Comparison of ENCODE assay signal across 11 cellular contexts in genomic region chr7:99267530-99268360, GRCh38. TPM values are rescaled to one million over a fixed set of nuclear protein-coding genes. Genes with fewer than 3 reads are reported as not detected.
DNase-seq lines count a peak whose midpoint lies in the region; ATAC-seq and TF ChIP-seq lines count a peak whose summit lies in the region.
"Had no signal": no experiment of that assay in that cellular context is flagged by ENCODE, and none has a peak within 500 bp of the region (broad histone marks: within the 10 kb centered on the region; RNA-seq: fewer than 3 reads in every experiment).

No MANE protein-coding gene starts in this region.

- ATAC-seq in left lung (peak; percentile 66), GM19397 (IDR thresholded peaks at IDR 0.05; ENCODE audit: unreplicated experiment) (no peak), GM18873 (IDR thresholded peaks at IDR 0.05; ENCODE audit: low FRiP score, unreplicated experiment) (no peak), HG03378 (IDR thresholded peaks at IDR 0.05; ENCODE audit: unreplicated experiment) (no peak), HG03520 (IDR thresholded peaks at IDR 0.05; ENCODE audit: unreplicated experiment) (no peak)

- H3K4me3 ChIP-seq in breast epithelium: no peak overlapping the region
- H3K4me3 ChIP-seq in left lung: no peak overlapping the region

- H3K27ac ChIP-seq in breast epithelium (peak overlapping the region; percentile 59 to 74), left lung (no peak overlapping the region)
- H3K27ac ChIP-seq: KMS-11 had no signal

- H3K27me3 ChIP-seq in breast epithelium (no peaks in the 10 kb centered on the region), left lung (no peaks in the 10 kb centered on the region)

- TF ChIP-seq CTCF in breast epithelium (IDR thresholded peaks at IDR 0.05): no peak
- no peak for TF ChIP-seq CTCF in left lung (IDR thresholded peaks at IDR 0.05)

- no peak for TF ChIP-seq POLR2A in breast epithelium (IDR thresholded peaks at IDR 0.05)

- DNase-seq in 8988T: peak; percentile 79
- peak; percentile 52 for DNase-seq in HuH-7 (ENCODE audit: low spot score)
- DNase-seq in breast epithelium (ENCODE audit: low spot score in 2 of 2): peak; percentile 49 to 60
- DNase-seq in left lung: no peak

- H3K4me1 ChIP-seq in breast epithelium (no peaks in the 10 kb centered on the region), left lung (no peaks in the 10 kb centered on the region)

- intact Hi-C loops in breast epithelium (cut with DNase I; ENCODE audit: low total_unique reads) (no loop called here), left lung (cut with DNase I) (no loop called here)

- H3K9me3 ChIP-seq in breast epithelium: no peaks in the 10 kb centered on the region
- no peaks in the 10 kb centered on the region for H3K9me3 ChIP-seq in left lung

- H3K36me3 ChIP-seq in breast epithelium (no peaks in the 10 kb centered on the region), left lung (no peaks in the 10 kb centered on the region)

RNA-seq across cellular contexts. Expression of gene MYH16, which starts 4.9 kb away (rescaled TPM):
- total RNA-seq in breast epithelium (not detected), left lung (not detected)
- total RNA-seq: osteocyte; T-helper 2 cell treated with Interferon-gamma antibody and Interleukin-4, amounts not matched to agents 100 ng/mL and 5 ng/mL, for 36 hours had no signal

RNA-seq across cellular contexts. Expression of gene ARPC1A, which starts 58.0 kb away (rescaled TPM):
- total RNA-seq in breast epithelium (100 to 1,000 TPM; 113 to 122 (median 117) TPM), left lung (100 to 1,000 TPM; 142 to 158 TPM)

RNA-seq across cellular contexts. Expression of gene KPNA7, which starts 59.8 kb away (rescaled TPM):
- total RNA-seq in breast epithelium (under 1 TPM in 2 of 3 donors, not detected in 1; 0.15 to 0.33 TPM), left lung (1 to 10 TPM; 1.0 to 3.3 TPM)
- total RNA-seq: osteocyte; T-helper 2 cell treated with Interferon-gamma antibody and Interleukin-4, amounts not matched to agents 100 ng/mL and 5 ng/mL, for 36 hours had no signal

Comparison
In these comparisons a context has a peak if more than half of its experiments do, and no peak if none do; other contexts are left out.
1. DNase-seq: peak in 8988T (single experiment), HuH-7 (single experiment) and breast epithelium (2 of 2); none in left lung (0 of 2).
2. H3K27ac ChIP-seq: peak in breast epithelium (2 of 2); none in left lung (0 of 2).